11 cellular contexts compared by ENCODE assay signal in genomic region chr2:104447831-104448434, GRCh38.
DNase-seq lines count a peak whose midpoint lies in the region; ATAC-seq and TF ChIP-seq lines count a peak whose summit lies in the region.
"Had no signal": no experiment of that assay in that cellular context is flagged by ENCODE, and none has a peak within 500 bp of the region (broad histone marks: within the 10 kb centered on the region; RNA-seq: fewer than 3 reads in every experiment).

No MANE protein-coding gene starts in this region.

- no peak for DNase-seq in AG10803 (ENCODE audit: low read depth)
- DNase-seq in GM06990 (ENCODE audit: extremely low read depth, insufficient read length) = no peak
- DNase-seq in NCI-H526 treated with DMSO at 0.1 percent for 48 hours (lab: John Stamatoyannopoulos, UW) = peak; percentile 7
- no peak for DNase-seq in kidney epithelial cell (ENCODE audit: low read depth)
- no peak for DNase-seq in NCI-H146 treated with DMSO at 0.1 percent for 48 hours (lab: John Stamatoyannopoulos, UW; ENCODE audit: unreplicated experiment)
- no peak for DNase-seq in activated T-cell treated with anti-CD3 and anti-CD28 coated beads, Interleukin-2, amount 50 U/mL, for 48 hours
- DNase-seq in T-helper 1 cell = no peak
- DNase-seq: heart right ventricle, trophoblast cell had no signal

- peak; percentile 25; the same call in 1 of the 2 replicates for TF ChIP-seq CTCF in AG10803 (conservative IDR thresholded peaks at IDR 0.05; ENCODE audit: low read length)
- peak; percentile 15 for TF ChIP-seq CTCF in GM06990 (IDR thresholded peaks at IDR 0.05; ENCODE audit: insufficient read depth, low read length, poor library complexity, severe bottlenecking)
- peak; percentile 46 for TF ChIP-seq CTCF in kidney epithelial cell (IDR thresholded peaks at IDR 0.05; ENCODE audit: insufficient read depth, low read length, poor library complexity, severe bottlenecking)

- H3K27me3 ChIP-seq in GM06990 (replicated peaks; ENCODE audit: control insufficient read depth, insufficient read depth, low read length) (no peaks in the 10 kb centered on the region), kidney epithelial cell (ENCODE audit: control insufficient read depth, insufficient read depth, low read length) (no peaks in the 10 kb centered on the region)
- H3K27me3 ChIP-seq: heart right ventricle had no signal

- no peak for ATAC-seq in GM18517 (IDR thresholded peaks at IDR 0.05; ENCODE audit: unreplicated experiment)
- ATAC-seq: heart right ventricle, Right ventricle myocardium inferior had no signal

- H3K4me3 ChIP-seq in AG10803 (ENCODE audit: low read length) (no peak overlapping the region), GM06990 (replicated peaks; ENCODE audit: low read depth, low read length) (no peak overlapping the region; the same call in 1 of the 2 replicates), kidney epithelial cell (ENCODE audit: low read depth, low read length) (no peak overlapping the region)

- H3K36me3 ChIP-seq in GM06990 (ENCODE audit: control insufficient read depth, insufficient read depth, low read length) = no peaks in the 10 kb centered on the region
- no peaks in the 10 kb centered on the region for H3K36me3 ChIP-seq in kidney epithelial cell (ENCODE audit: control insufficient read depth, insufficient read depth, low read length)
- H3K36me3 ChIP-seq: heart right ventricle had no signal
